23 cellular contexts compared by ENCODE assay signal in the genomic region with DNA sequence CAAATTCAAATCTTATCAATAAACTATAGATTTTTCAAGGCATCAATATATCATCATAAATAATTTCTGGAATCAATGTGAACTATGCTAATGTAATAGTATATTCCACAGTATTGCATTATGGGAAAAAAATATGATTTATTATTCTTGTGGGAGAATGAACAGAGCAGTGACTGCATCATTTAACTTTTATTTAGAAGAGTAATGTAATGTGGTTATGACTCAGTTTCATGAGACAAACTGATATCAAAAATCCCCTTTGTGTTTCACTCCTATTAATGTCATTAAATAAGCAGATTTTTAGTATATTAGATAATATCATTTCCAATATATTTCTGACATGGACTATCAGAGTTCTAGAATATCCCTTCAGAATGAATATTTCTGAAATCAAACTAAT.
DNase-seq lines count a peak whose midpoint lies in the region; ATAC-seq and TF ChIP-seq lines count a peak whose summit lies in the region.
"Had no signal": no experiment of that assay in that cellular context is flagged by ENCODE, and none has a peak within 500 bp of the region (broad histone marks: within the 10 kb centered on the region; RNA-seq: fewer than 3 reads in every experiment).

No MANE protein-coding gene starts in this region.

- ATAC-seq in foreskin keratinocyte (peak; percentile 75), HG03135 (IDR thresholded peaks at IDR 0.05; ENCODE audit: unreplicated experiment) (no peak), HG03442 (IDR thresholded peaks at IDR 0.05; ENCODE audit: unreplicated experiment) (no peak)
- no peak for ATAC-seq in natural killer cell treated with Interleukin-12 subunit alpha and Interleukin-12 subunit beta and Interleukin-15 and Interleukin-18, amount 100 ng/mL, for 72 hours
- ATAC-seq: GM23338, Panc1 had no signal

- peaks cover 5% of the 10 kb centered on the region for H3K9me3 Mint-ChIP-seq in natural killer cell treated with Interleukin-12 subunit alpha and Interleukin-12 subunit beta and Interleukin-15 and Interleukin-18, amount 100 ng/mL, for 72 hours
- H3K9me3 Mint-ChIP-seq: GM23338, H9, HFFc6 had no signal

- no peaks in the 10 kb centered on the region for H3K27me3 Mint-ChIP-seq in natural killer cell treated with Interleukin-12 subunit alpha and Interleukin-12 subunit beta and Interleukin-15 and Interleukin-18, amount 100 ng/mL, for 72 hours

- no peaks in the 10 kb centered on the region for H3K4me1 Mint-ChIP-seq in natural killer cell treated with Interleukin-12 subunit alpha and Interleukin-12 subunit beta and Interleukin-15 and Interleukin-18, amount 100 ng/mL, for 72 hours (ENCODE audit: low read depth in 2 of 2)
- H3K4me1 Mint-ChIP-seq: GM23338 had no signal

- no peaks in the 10 kb centered on the region for H3K36me3 Mint-ChIP-seq in natural killer cell treated with Interleukin-12 subunit alpha and Interleukin-12 subunit beta and Interleukin-15 and Interleukin-18, amount 100 ng/mL, for 72 hours

- no peak overlapping the region for H3K27ac ChIP-seq in foreskin keratinocyte
- H3K27ac ChIP-seq: RWPE1, SK-N-MC had no signal

- H3K4me3 Mint-ChIP-seq in natural killer cell treated with Interleukin-12 subunit alpha and Interleukin-12 subunit beta and Interleukin-15 and Interleukin-18, amount 100 ng/mL, for 72 hours, result no peak overlapping the region
- H3K4me3 Mint-ChIP-seq: GM23338, H9, HFFc6 had no signal

- DNase-seq in A172 (ENCODE audit: low spot score), result peak; percentile 14
- DNase-seq in M059J (ENCODE audit: low read depth), result peak; percentile 17
- peak; percentile 25 for DNase-seq in amniotic epithelial cell (ENCODE audit: low read depth)
- DNase-seq in foreskin keratinocyte, result peak in 1 of 2 donors; percentile 21
- DNase-seq in natural killer cell treated with Interleukin-12 subunit alpha and Interleukin-12 subunit beta and Interleukin-15 and Interleukin-18, amount 100 ng/mL, for 72 hours (ENCODE audit: low spot score), result no peak
- no peak for DNase-seq in effector CD4-positive, alpha-beta T cell
- DNase-seq: 8988T, DMS153, DND-41, H9, HFFc6, MG63, NCI-H1105 treated with DMSO at 0.1 percent for 48 hours, NCI-H146, NCI-H2029 treated with DMSO at 0.1 percent for 48 hours, NCI-H69, SHP77 had no signal

- no peaks in the 10 kb centered on the region for H3K27me3 ChIP-seq in foreskin keratinocyte
- H3K27me3 ChIP-seq: MG63 had no signal

- no peak overlapping the region for H3K27ac Mint-ChIP-seq in natural killer cell treated with Interleukin-12 subunit alpha and Interleukin-12 subunit beta and Interleukin-15 and Interleukin-18, amount 100 ng/mL, for 72 hours
- H3K27ac Mint-ChIP-seq: GM23338, H9, HFFc6 had no signal

- peaks cover 8% of the 10 kb centered on the region for H3K4me1 ChIP-seq in foreskin keratinocyte

- TF ChIP-seq CTCF in foreskin keratinocyte (conservative IDR thresholded peaks at IDR 0.05), result no peak

Comparison
In these comparisons a context has a peak if more than half of its experiments do, and no peak if none do; other contexts are left out.
1. DNase-seq: peak in A172 (single experiment), M059J (single experiment) and amniotic epithelial cell (single experiment); none in natural killer cell treated with Interleukin-12 subunit alpha and Interleukin-12 subunit beta and Interleukin-15 and Interleukin-18, amount 100 ng/mL, for 72 hours (single experiment) and effector CD4-positive, alpha-beta T cell (single experiment).